In genomic region chr16:87457724-87458423, GRCh38 we compare ENCODE assay signal across 9 cellular contexts. TPM values are rescaled to one million over a fixed set of nuclear protein-coding genes. Genes with fewer than 3 reads are reported as not detected.
DNase-seq lines count a peak whose midpoint lies in the region; ATAC-seq, FAIRE-seq and TF ChIP-seq lines count a peak whose summit lies in the region.
"Had no signal": no experiment of that assay in that cellular context is flagged by ENCODE, and none has a peak within 500 bp of the region (broad histone marks: within the 10 kb centered on the region; RNA-seq: fewer than 3 reads in every experiment).

No MANE protein-coding gene starts in this region.

- RAD21 ChIA-PET in GM12878 (lab: Charles Lee; ENCODE audit: unreplicated experiment): no interaction called here

- H3K27me3 ChIP-seq in BLaER1 (no peaks in the 10 kb centered on the region), GM12878 (replicated peaks in 1 of 2; ENCODE audit: control insufficient read depth in 2 of 2, insufficient read depth in 2 of 2, low read length in 1 of 2) (no peaks in the 10 kb centered on the region), osteoblast (ENCODE audit: insufficient read depth, low read length) (no peaks in the 10 kb centered on the region), esophagus squamous epithelium (no peaks in the 10 kb centered on the region)

- H3K79me2 ChIP-seq in GM12878 (ENCODE audit: control insufficient read depth, insufficient read depth, low read length): no peaks in the 10 kb centered on the region
- H3K79me2 ChIP-seq in osteoblast (ENCODE audit: insufficient read depth, low read length): peaks cover 70% of the 10 kb centered on the region

- WGBS in GM12878 (ENCODE audit: insufficient coverage, insufficient replicate concordance, low lambda C conversion rate, missing lambda C conversion rate): 29% methylated on average over 22 of the region's 22 CpGs
- WGBS in esophagus squamous epithelium, 2 donors: 46 to 48% methylated on average over 17 to 20 of the region's 22 CpGs

- H3K4me1 ChIP-seq in BLaER1: peaks cover 26% of the 10 kb centered on the region
- no peaks in the 10 kb centered on the region; the same call in 1 of the 2 replicates for H3K4me1 ChIP-seq in GM12878 (ENCODE audit: control insufficient read depth, insufficient read depth, low read length)
- peaks cover 25% of the 10 kb centered on the region for H3K4me1 ChIP-seq in osteoblast (ENCODE audit: insufficient read depth, low read length)
- H3K4me1 ChIP-seq in esophagus squamous epithelium: peaks cover 4 to 35% (median 17%) of the 10 kb centered on the region in 3 donors

- H3K36me3 ChIP-seq in BLaER1 (peaks cover 65% of the 10 kb centered on the region), GM12878 (ENCODE audit: control insufficient read depth in 2 of 2, insufficient read depth in 2 of 2, low read length in 1 of 2) (no peaks in the 10 kb centered on the region), osteoblast (ENCODE audit: insufficient read depth, low read length) (peaks cover 22% of the 10 kb centered on the region), esophagus squamous epithelium (peaks cover 0 to 72% (median 6%) of the 10 kb centered on the region in 3 donors)

- BruUV-seq in GM12878 (replicated peaks; lab: Mats Ljungman, UMichigan): no TSS peak

- CTCF ChIA-PET in GM12878 (lab: Yijun Ruan, JAX): no interaction called here

- POLR2A ChIA-PET in GM12878 (lab: Charles Lee): no interaction called here

- no peak for TF ChIP-seq POLR2A in GM12878 (IDR thresholded peaks at IDR 0.05; ENCODE audit: low read depth, low read length)
- TF ChIP-seq POLR2A in esophagus squamous epithelium (IDR thresholded peaks at IDR 0.05): no peak

- H3K4me3 ChIP-seq in BLaER1 (no peak overlapping the region), GM12878 (no peak overlapping the region), osteoblast (ENCODE audit: insufficient read depth, low read length) (peak overlapping the region; percentile 38), esophagus squamous epithelium (no peak overlapping the region)

- H4K20me1 ChIP-seq in BLaER1 (peaks cover 39% of the 10 kb centered on the region), GM12878 (ENCODE audit: control insufficient read depth, insufficient read depth) (no peaks in the 10 kb centered on the region), osteoblast (ENCODE audit: insufficient read depth, low read length) (peaks cover 14% of the 10 kb centered on the region)

- ATAC-seq in GM12878 (peak; percentile 93), HG03045 (IDR thresholded peaks at IDR 0.05; ENCODE audit: unreplicated experiment) (no peak)

- FAIRE-seq in GM12878 (lab: Jason Lieb, UNC): no peak
- FAIRE-seq: endometrium had no signal

- H3K4me2 ChIP-seq in BLaER1 (peak overlapping the region; percentile 44), GM12878 (ENCODE audit: control insufficient read depth, insufficient read depth) (no peak overlapping the region), osteoblast (ENCODE audit: insufficient read depth, low read length) (peak overlapping the region; percentile 81)

- H3K9me3 ChIP-seq in BLaER1 (no peaks in the 10 kb centered on the region), GM12878 (replicated peaks; ENCODE audit: control insufficient read depth, insufficient read depth, low read length) (no peaks in the 10 kb centered on the region), osteoblast (ENCODE audit: low read depth, low read length) (no peaks in the 10 kb centered on the region), esophagus squamous epithelium (no peaks in the 10 kb centered on the region)

- no peak for TF ChIP-seq RAD21 in GM12878 (IDR thresholded peaks at IDR 0.05; ENCODE audit: insufficient read depth, low read depth, low read length)

- H3K9ac ChIP-seq in BLaER1: 0 out of 2 replicates have a peak overlapping the region, but pooled peaks have one; percentile 13
- H3K9ac ChIP-seq in GM12878 (ENCODE audit: control insufficient read depth, insufficient read depth, low read length): no peak overlapping the region

- H3K27ac ChIP-seq in BLaER1: peak overlapping the region; percentile 46
- H3K27ac ChIP-seq in GM12878 (ENCODE audit: control insufficient read depth, insufficient read depth): no peak overlapping the region
- peak overlapping the region; percentile 99 for H3K27ac ChIP-seq in osteoblast (ENCODE audit: low read depth, low read length)
- H3K27ac ChIP-seq in esophagus squamous epithelium: peak overlapping the region in 1 of 4 donors; percentile 32

- DNase-seq in M059J (ENCODE audit: low read depth) (peak; percentile 99), GM12878 (ENCODE audit: low read depth, low spot score) (peak; percentile 38), osteoblast (ENCODE audit: insufficient read length, low spot score, missing footprints) (peak; percentile 98), NCI-H526 treated with DMSO at 0.1 percent for 48 hours (lab: John Stamatoyannopoulos, UW) (no peak), esophagus squamous epithelium (lab: John Stamatoyannopoulos, UW) (no peak), NCI-H1105 (lab: John Stamatoyannopoulos, UW) (no peak)

- in situ Hi-C loops in GM12878 (cut with MboI): no loop called here

- no peak for TF ChIP-seq CTCF in GM12878 (IDR thresholded peaks at IDR 0.05 in 2 of 3, conservative IDR thresholded peaks at IDR 0.05 in 1 of 3; ENCODE audit: control insufficient read depth in 2 of 3, extremely low read depth in 1 of 3, insufficient read depth in 1 of 3, low read depth in 3 of 3, low read length in 3 of 3)
- no peak for TF ChIP-seq CTCF in osteoblast (IDR thresholded peaks at IDR 0.05; ENCODE audit: extremely low read depth, low read depth, low read length)
- no peak for TF ChIP-seq CTCF in esophagus squamous epithelium (IDR thresholded peaks at IDR 0.05)

- intact Hi-C loops in GM12878 (cut with micrococcal nuclease; ENCODE audit: unreplicated experiment): no loop called here
- intact Hi-C loops in esophagus squamous epithelium (cut with DNase I): no loop called here

- no peak overlapping the region for H2AFZ ChIP-seq in GM12878 (ENCODE audit: control insufficient read depth, low read depth, low read length)
- no peak overlapping the region for H2AFZ ChIP-seq in osteoblast (ENCODE audit: low read length)

- SMC1A ChIA-PET in GM12878 (lab: Charles Lee; ENCODE audit: uncharacterized antibody, unreplicated experiment): interaction anchor here (0.7 to 1.2 kb wide), 2 partner anchors 22 to 41 kb away, joined by 3 to 4 read pairs; no protein-coding TSS in a partner anchor

- TF ChIP-seq EP300 in GM12878 (IDR thresholded peaks at IDR 0.05; ENCODE audit: borderline replicate concordance in 1 of 2, control insufficient read depth in 1 of 2, low read depth in 2 of 2, low read length in 2 of 2): peak; percentile 47 to 77; a peak in 2 of 4 replicates

TF ChIP-seq in GM12878, 131 proteins besides CTCF, POLR2A, EP300 and RAD21 (continues in another document):
- TF ChIP-seq PAX5 (IDR thresholded peaks at IDR 0.05; ENCODE audit: borderline replicate concordance, low read depth, low read length) (peak; percentile 80; the same call in 1 of the 2 replicates), MEF2B (IDR thresholded peaks at IDR 0.05; ENCODE audit: partially characterized antibody, poor library complexity, severe bottlenecking) (peak; percentile 71), BHLHE40 (IDR thresholded peaks at IDR 0.05; ENCODE audit: borderline replicate concordance in 1 of 2, low read depth in 2 of 2, low read length in 1 of 2) (peak; percentile 88 to 94), SKIL (IDR thresholded peaks at IDR 0.05; ENCODE audit: low read depth, poor library complexity, severe bottlenecking) (peak; percentile 87), NBN (IDR thresholded peaks at IDR 0.05) (0 out of 2 replicates have a peak, but pooled peaks have one; percentile 47), IKZF2 (IDR thresholded peaks at IDR 0.05) (peak; percentile 30 to 68; a peak in 3 of 4 replicates), SP1 (IDR thresholded peaks at IDR 0.05; ENCODE audit: low read depth, low read length) (peak; percentile 29), ESRRA (IDR thresholded peaks at IDR 0.05; ENCODE audit: low read length) (no peak)

RNA-seq across cellular contexts. Expression of gene ZCCHC14, which starts 35.0 kb away (rescaled TPM):
- 3.4 and 7.8 TPM in 2 replicates for total RNA-seq in M059J (2014; rRNA removed; shearing (Covaris generic))
- 0.06 TPM in 1 of 2 replicates, not detected in the other for total RNA-seq in GM12878 (2013; cell fraction: nucleolus; rRNA removed)
- total RNA-seq in GM12878 (2014; rRNA removed): under 0.01 TPM in 1 of 2 replicates, not detected in the other
- total RNA-seq in GM12878 (2014; rRNA removed; fragmentation: Illumina TruSeq; extraction: Trizol): not detected in 2 replicates
- 0.15 and 0.16 TPM in 2 replicates for total RNA-seq in GM12878 (2021)
- 0.09 TPM for polyA plus RNA-seq in GM12878 (2011; ENCODE audit: low read depth)
- 0.26 and 0.27 TPM in 2 replicates for polyA plus RNA-seq in GM12878 (2011; rRNA removed)
- 0.30 and 0.42 TPM in 2 replicates for polyA plus RNA-seq in GM12878 (2011; cell fraction: cytosol; rRNA removed)
- 3.0 and 3.4 TPM in 2 replicates for polyA plus RNA-seq in GM12878 (2011; cell fraction: nucleus; rRNA removed)
- polyA plus RNA-seq in GM12878 (2012): 0.17 and 0.23 TPM in 2 replicates
- 0.03 and 0.08 TPM in 2 replicates for polyA plus RNA-seq in GM12878 (2014; fragmentation: Illumina TruSeq; extraction: Trizol)
- polyA plus RNA-seq in GM12878 (2014; fragmentation: Nextera tagmentation; extraction: Ambion mirVana): under 1 TPM; 0.02 TPM
- polyA plus RNA-seq in GM12878 (2014; rRNA removed): 0.05 and 0.06 TPM in 2 replicates
- under 1 TPM in 1 of 2 experiments, not detected in 1; 0.14 TPM for polyA plus RNA-seq in GM12878 (2016; fragmentation: Nextera tagmentation; extraction: Ambion mirVana)
- 0.51 and 0.67 TPM in 2 replicates for polyA minus RNA-seq in GM12878 (2011; rRNA and poly(A)+ RNA removed)
- 0.62 and 0.94 TPM in 2 replicates for polyA minus RNA-seq in GM12878 (2011; cell fraction: cytosol; rRNA and poly(A)+ RNA removed)
- 0.36 and 1.7 TPM in 2 replicates for polyA minus RNA-seq in GM12878 (2011; cell fraction: nucleus; rRNA and poly(A)+ RNA removed)
- total RNA-seq in osteoblast: 36.9 and 41.8 TPM in 2 replicates
- 10 to 100 TPM in 3 of 4 donors, 1 to 10 TPM in 1; 8.3 to 19.6 (median 14.7) TPM for total RNA-seq in esophagus squamous epithelium

Comparison
In these comparisons a context has a peak if more than half of its experiments do, and no peak if none do; other contexts are left out.
1. DNase-seq: peak in M059J (single experiment), GM12878 (single experiment) and osteoblast (single experiment); none in NCI-H526 treated with DMSO at 0.1 percent for 48 hours (single experiment), esophagus squamous epithelium (single experiment) and NCI-H1105 (single experiment).